ENCODE assay signal across 8 cellular contexts in the genomic region with DNA sequence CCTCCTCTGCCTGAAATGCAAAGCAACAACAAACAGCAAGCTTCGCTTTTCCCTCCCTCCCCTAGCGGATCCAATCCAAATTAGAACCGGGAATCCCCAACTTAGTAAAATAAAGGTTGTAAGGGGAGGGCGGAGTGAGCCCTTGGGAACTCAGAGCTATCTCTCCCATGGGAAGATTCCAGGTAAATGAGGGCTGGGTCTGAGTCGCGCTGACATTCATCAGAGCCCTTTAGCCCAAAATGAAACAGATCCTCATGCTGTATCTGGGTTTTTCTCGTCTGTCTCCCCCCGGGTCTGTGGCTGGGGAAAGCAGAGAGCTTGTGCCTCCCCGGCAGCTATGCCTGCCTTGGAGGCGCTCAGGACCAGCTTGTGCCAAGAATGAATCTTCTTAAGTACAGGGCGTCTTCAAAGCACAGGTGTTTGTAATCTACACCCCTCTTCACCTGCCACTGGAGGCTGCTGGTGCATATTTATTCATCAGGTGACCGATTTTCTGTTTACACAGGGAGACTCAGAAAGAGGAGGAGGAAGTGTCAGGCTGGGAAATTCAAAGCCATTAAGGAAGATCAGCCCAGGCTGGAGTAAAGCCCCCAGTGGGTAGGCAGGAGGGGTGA. TPM values are rescaled to one million over a fixed set of nuclear protein-coding genes. Genes with fewer than 3 reads are reported as not detected.
DNase-seq lines count a peak whose midpoint lies in the region; ATAC-seq, FAIRE-seq and TF ChIP-seq lines count a peak whose summit lies in the region.

No MANE protein-coding gene starts in this region.

- no peaks in the 10 kb centered on the region for H3K36me3 ChIP-seq in esophagus squamous epithelium

- FAIRE-seq in GM18507 (lab: Jason Lieb, UNC): peak; percentile 53

- no peaks in the 10 kb centered on the region for H3K9me3 Mint-ChIP-seq in progenitor cell of endocrine pancreas (ENCODE audit: low read depth)

- DNase-seq in GM18507 (ENCODE audit: extremely low spot score, insufficient read length, low read depth) (no peak), OCI-M1 (lab: John Stamatoyannopoulos, UW) (peak; percentile 26), esophagus squamous epithelium (lab: John Stamatoyannopoulos, UW) (no peak), progenitor cell of endocrine pancreas (ENCODE audit: low spot score, unreplicated experiment) (no peak), NOMO-1 treated with dmso at 0.1 percent for 144 hours (lab: John Stamatoyannopoulos, UW; ENCODE audit: unreplicated experiment) (no peak)

- ATAC-seq in HG02981 (IDR thresholded peaks at IDR 0.05; ENCODE audit: unreplicated experiment): no peak
- no peak for ATAC-seq in HG03469 (IDR thresholded peaks at IDR 0.05; ENCODE audit: unreplicated experiment)

- peaks cover 0 to 20% (median 0%) of the 10 kb centered on the region in 4 donors for H3K27me3 ChIP-seq in esophagus squamous epithelium

- H3K27ac ChIP-seq in 22Rv1 (peak overlapping the region; percentile 97), esophagus squamous epithelium (peak overlapping the region; percentile 7 to 89 (median 86))

- TF ChIP-seq CTCF in 22Rv1 (IDR thresholded peaks at IDR 0.05) (no peak), esophagus squamous epithelium (IDR thresholded peaks at IDR 0.05) (no peak), progenitor cell of endocrine pancreas (IDR thresholded peaks at IDR 0.05; ENCODE audit: unreplicated experiment) (peak; percentile 4)

- intact Hi-C loops in esophagus squamous epithelium (cut with DNase I): no loop called here

- H3K4me1 Mint-ChIP-seq in progenitor cell of endocrine pancreas (ENCODE audit: low read depth): peaks cover 56% of the 10 kb centered on the region

- H3K4me3 ChIP-seq in esophagus squamous epithelium: peak overlapping the region in 3 of 4 donors; percentile 16 to 93 (median 72)

- no peak for TF ChIP-seq POLR2A in esophagus squamous epithelium (IDR thresholded peaks at IDR 0.05)

- no peaks in the 10 kb centered on the region for H3K9me3 ChIP-seq in esophagus squamous epithelium

- H3K27ac Mint-ChIP-seq in progenitor cell of endocrine pancreas: peak overlapping the region; percentile 96

- no peaks in the 10 kb centered on the region for H3K27me3 Mint-ChIP-seq in progenitor cell of endocrine pancreas

- no peaks in the 10 kb centered on the region for H3K36me3 Mint-ChIP-seq in progenitor cell of endocrine pancreas (ENCODE audit: insufficient read depth)

- peaks cover 34 to 84% (median 53%) of the 10 kb centered on the region in 3 donors for H3K4me1 ChIP-seq in esophagus squamous epithelium

- H3K4me3 Mint-ChIP-seq in progenitor cell of endocrine pancreas (ENCODE audit: low read depth): peak overlapping the region; percentile 81

- WGBS in esophagus squamous epithelium, 2 donors: 8 to 19% methylated on average over 7 to 10 of the region's 12 CpGs

RNA-seq across cellular contexts. Expression of gene GSE1, which starts 55.0 kb away (rescaled TPM):
- total RNA-seq in esophagus squamous epithelium (10 to 100 TPM; 24.6 to 33.6 (median 28.9) TPM), progenitor cell of endocrine pancreas (136 and 143 TPM in 2 replicates)
